ENCODE assay signal across 1 cellular context in genomic region chr17:2786176-2786881, GRCh38.
TF ChIP-seq lines count a peak whose summit lies in the region.

No MANE protein-coding gene starts in this region.

TF ChIP-seq in HepG2, 621 proteins besides CTCF, POLR2A, EP300 and RAD21 (continued from another document and continues in another):
- no peak for TF ChIP-seq SP1 (IDR thresholded peaks at IDR 0.05)
- 0 out of 2 replicates have a peak, but pooled peaks have one; percentile 32 for TF ChIP-seq SP1 (CRISPR knock-in tag; IDR thresholded peaks at IDR 0.05)
- TF ChIP-seq ZNF407 (CRISPR knock-in tag; IDR thresholded peaks at IDR 0.05; ENCODE audit: not compliant biosample characterization): no peak
- TF ChIP-seq ZNF263 (CRISPR knock-in tag; IDR thresholded peaks at IDR 0.05): no peak
- TF ChIP-seq ZFP41 (CRISPR knock-in tag; IDR thresholded peaks at IDR 0.05; ENCODE audit: borderline replicate concordance): no peak
- TF ChIP-seq HOMEZ (CRISPR knock-in tag; IDR thresholded peaks at IDR 0.05; ENCODE audit: low read depth): 0 out of 2 replicates have a peak, but pooled peaks have one; percentile 54
- TF ChIP-seq ZNF891 (CRISPR knock-in tag; IDR thresholded peaks at IDR 0.05): no peak
- TF ChIP-seq ZBTB37 (CRISPR knock-in tag; IDR thresholded peaks at IDR 0.05): no peak
- TF ChIP-seq MEIS1 (CRISPR knock-in tag; IDR thresholded peaks at IDR 0.05; ENCODE audit: borderline replicate concordance): no peak
- TF ChIP-seq MYC (CRISPR knock-in tag; IDR thresholded peaks at IDR 0.05; ENCODE audit: borderline replicate concordance): no peak
- TF ChIP-seq HIC2 (CRISPR knock-in tag; IDR thresholded peaks at IDR 0.05; ENCODE audit: low read depth): 0 out of 2 replicates have a peak, but pooled peaks have one; percentile 39
- no peak for TF ChIP-seq NFKBIZ (CRISPR knock-in tag; IDR thresholded peaks at IDR 0.05)
- no peak for TF ChIP-seq GTF2F1 (IDR thresholded peaks at IDR 0.05; ENCODE audit: low read length)
- no peak for TF ChIP-seq THAP7 (CRISPR knock-in tag; IDR thresholded peaks at IDR 0.05)
- no peak for TF ChIP-seq ZSCAN5A (CRISPR knock-in tag; IDR thresholded peaks at IDR 0.05; ENCODE audit: borderline replicate concordance)
- TF ChIP-seq ZXDC (CRISPR knock-in tag; IDR thresholded peaks at IDR 0.05): no peak
- no peak for TF ChIP-seq CREB1 (IDR thresholded peaks at IDR 0.05)
- no peak for TF ChIP-seq CREB1 (CRISPR knock-in tag; IDR thresholded peaks at IDR 0.05)
- TF ChIP-seq DRAP1 (CRISPR knock-in tag; IDR thresholded peaks at IDR 0.05): no peak
- TF ChIP-seq PHF5A (CRISPR knock-in tag; IDR thresholded peaks at IDR 0.05; ENCODE audit: low read depth, unreplicated experiment): no peak
- no peak for TF ChIP-seq ZNF619 (CRISPR knock-in tag; IDR thresholded peaks at IDR 0.05)
- no peak for TF ChIP-seq PLSCR1 (CRISPR knock-in tag; IDR thresholded peaks at IDR 0.05; ENCODE audit: borderline replicate concordance)
- no peak for TF ChIP-seq ZNF275 (CRISPR knock-in tag; IDR thresholded peaks at IDR 0.05; ENCODE audit: borderline replicate concordance)
- no peak for TF ChIP-seq ZIK1 (CRISPR knock-in tag; IDR thresholded peaks at IDR 0.05; ENCODE audit: borderline replicate concordance, low read depth)
- TF ChIP-seq TEF (CRISPR knock-in tag; IDR thresholded peaks at IDR 0.05): no peak
- no peak for TF ChIP-seq MAFK (conservative IDR thresholded peaks at IDR 0.05 in 1 of 2, IDR thresholded peaks at IDR 0.05 in 1 of 2; ENCODE audit: low read length in 2 of 2)
- no peak for TF ChIP-seq ZNF296 (CRISPR knock-in tag; conservative IDR thresholded peaks at IDR 0.05)
- TF ChIP-seq KMT2A (CRISPR knock-in tag; IDR thresholded peaks at IDR 0.05): no peak
- TF ChIP-seq DMTF1 (CRISPR knock-in tag; IDR thresholded peaks at IDR 0.05): no peak
- TF ChIP-seq FOSL1 (CRISPR knock-in tag; IDR thresholded peaks at IDR 0.05; ENCODE audit: borderline replicate concordance): no peak
